23 cellular contexts compared by ENCODE assay signal in genomic region chr7:102393467-102393866, GRCh38. TPM values are rescaled to one million over a fixed set of nuclear protein-coding genes. Genes with fewer than 3 reads are reported as not detected.
DNase-seq lines count a peak whose midpoint lies in the region; ATAC-seq, FAIRE-seq and TF ChIP-seq lines count a peak whose summit lies in the region.
"Had no signal": no experiment of that assay in that cellular context is flagged by ENCODE, and none has a peak within 500 bp of the region (broad histone marks: within the 10 kb centered on the region; RNA-seq: fewer than 3 reads in every experiment).

No MANE protein-coding gene starts in this region.

- H3K27me3 Mint-ChIP-seq in astrocyte (ENCODE audit: low read depth, unreplicated experiment) = no peaks in the 10 kb centered on the region
- H3K27me3 Mint-ChIP-seq: activated CD4-positive, alpha-beta memory T cell treated with anti-CD3 and anti-CD28 coated beads, Interleukin-2, amount 10 ng/mL, durations not matched to agents 7 days and 5 days; naive thymus-derived CD8-positive, alpha-beta T cell; T-helper 17 cell had no signal

- H3K9me3 Mint-ChIP-seq in astrocyte (ENCODE audit: unreplicated experiment) = no peaks in the 10 kb centered on the region
- H3K9me3 Mint-ChIP-seq: activated CD4-positive, alpha-beta memory T cell treated with anti-CD3 and anti-CD28 coated beads, Interleukin-2, amount 10 ng/mL, durations not matched to agents 7 days and 5 days; activated T-cell treated with anti-CD3 and anti-CD28 coated beads, Interleukin-2, amount 50 U/mL, for 4 hours; naive thymus-derived CD8-positive, alpha-beta T cell had no signal

- H3K4me3 Mint-ChIP-seq in astrocyte (ENCODE audit: unreplicated experiment) = no peak overlapping the region
- H3K4me3 Mint-ChIP-seq: activated CD4-positive, alpha-beta memory T cell treated with anti-CD3 and anti-CD28 coated beads, Interleukin-2, amount 10 ng/mL, durations not matched to agents 7 days and 5 days; activated T-cell treated with anti-CD3 and anti-CD28 coated beads, Interleukin-2, amount 50 U/mL, for 4 hours; T-helper 17 cell had no signal

- H4K20me1 ChIP-seq in astrocyte (ENCODE audit: insufficient read depth, low read length) = peaks cover 13% of the 10 kb centered on the region

- DNase-seq in HS-27A (ENCODE audit: low read depth) = peak; percentile 84
- peak; percentile 59 for DNase-seq in astrocyte (ENCODE audit: low read depth)
- peak; percentile 37 for DNase-seq in mucosa of gallbladder (ENCODE audit: low spot score)
- no peak for DNase-seq in GM12891 (ENCODE audit: insufficient read length, low spot score)
- no peak for DNase-seq in DMS53 (lab: John Stamatoyannopoulos, UW)
- no peak for DNase-seq in iPS-NIHi11 (ENCODE audit: low spot score)
- DNase-seq: activated CD4-positive, alpha-beta memory T cell treated with anti-CD3 and anti-CD28 coated beads, Interleukin-2, amount 10 ng/mL, durations not matched to agents 7 days and 5 days; activated naive CD4-positive, alpha-beta T cell treated with anti-CD3 and anti-CD28 coated beads, Interleukin-2, amount 50 U/mL, for 16 hours; activated T-cell treated with anti-CD3 and anti-CD28 coated beads, Interleukin-2, amount 50 U/mL, for 4 hours; head of caudate nucleus; naive thymus-derived CD8-positive, alpha-beta T cell; NCI-H2171 treated with DMSO at 0.1 percent for 48 hours; NCI-H69; SHP77; T-helper 17 cell had no signal

- no peaks in the 10 kb centered on the region for H3K9me3 ChIP-seq in astrocyte (ENCODE audit: insufficient read depth, low read depth, low read length)
- H3K9me3 ChIP-seq: suprapubic skin had no signal

- FAIRE-seq in astrocyte (lab: Jason Lieb, UNC) (no peak), GM12891 (lab: Jason Lieb, UNC) (no peak)
- FAIRE-seq: colon, endometrium had no signal

- no peak for ATAC-seq in GM19328 (IDR thresholded peaks at IDR 0.05; ENCODE audit: unreplicated experiment)
- ATAC-seq: activated T-cell treated with anti-CD3 and anti-CD28 coated beads, Interleukin-2, amount 50 U/mL, for 4 hours; naive thymus-derived CD8-positive, alpha-beta T cell; T-helper 17 cell had no signal

- no peak for TF ChIP-seq POLR2A in GM12891 (IDR thresholded peaks at IDR 0.05; ENCODE audit: low read depth, low read length)

- H3K27ac Mint-ChIP-seq in astrocyte (ENCODE audit: unreplicated experiment) = peak overlapping the region; percentile 87
- H3K27ac Mint-ChIP-seq: activated CD4-positive, alpha-beta memory T cell treated with anti-CD3 and anti-CD28 coated beads, Interleukin-2, amount 10 ng/mL, durations not matched to agents 7 days and 5 days; T-helper 17 cell had no signal

- no peak for TF ChIP-seq CTCF in astrocyte (IDR thresholded peaks at IDR 0.05; ENCODE audit: insufficient read depth, low read depth, low read length)

- H3K9ac ChIP-seq in astrocyte (ENCODE audit: low read length) = peak overlapping the region; percentile 33

- peaks cover 8% of the 10 kb centered on the region for H3K36me3 ChIP-seq in astrocyte (ENCODE audit: insufficient read depth, low read length)

- H3K27me3 ChIP-seq in astrocyte (ENCODE audit: insufficient read depth, low read length) = no peaks in the 10 kb centered on the region
- H3K27me3 ChIP-seq: suprapubic skin had no signal

- peak overlapping the region; percentile 56 for H3K27ac ChIP-seq in astrocyte (ENCODE audit: low read depth, low read length)
- H3K27ac ChIP-seq: suprapubic skin had no signal

- no peak overlapping the region for H2AFZ ChIP-seq in astrocyte (ENCODE audit: low read depth, low read length)

- H3K36me3 Mint-ChIP-seq in astrocyte (ENCODE audit: low read depth, unreplicated experiment) = peaks cover 7% of the 10 kb centered on the region

- H3K4me3 ChIP-seq in astrocyte (ENCODE audit: insufficient read depth, low read depth, low read length) = no peak overlapping the region
- H3K4me3 ChIP-seq: lung, suprapubic skin had no signal

- H3K4me2 ChIP-seq in astrocyte (ENCODE audit: low read length) = peak overlapping the region; percentile 3

- H3K4me1 Mint-ChIP-seq in astrocyte (ENCODE audit: low read depth, unreplicated experiment) = peaks cover 18% of the 10 kb centered on the region

- peaks cover 19% of the 10 kb centered on the region for H3K4me1 ChIP-seq in astrocyte (ENCODE audit: insufficient read depth, low read length)

- H3K79me2 ChIP-seq in astrocyte (ENCODE audit: insufficient read depth, low read length) = peaks cover 16% of the 10 kb centered on the region

TF ChIP-seq in GM12891, 5 proteins besides CTCF, POLR2A, EP300 and RAD21:
- no peak for TF ChIP-seq POU2F2 (IDR thresholded peaks at IDR 0.05; ENCODE audit: low read depth, low read length)
- no peak for TF ChIP-seq TAF1 (IDR thresholded peaks at IDR 0.05; ENCODE audit: low read depth, low read length)
- TF ChIP-seq SPI1 (IDR thresholded peaks at IDR 0.05; ENCODE audit: low read depth, low read length) = no peak
- no peak for TF ChIP-seq PAX5 (IDR thresholded peaks at IDR 0.05; ENCODE audit: insufficient read depth, low read length, severe bottlenecking)
- no peak for TF ChIP-seq POLR2AphosphoS5 (IDR thresholded peaks at IDR 0.05; ENCODE audit: low read depth, low read length)

RNA-seq across cellular contexts. Expression of gene PRKRIP1, which starts 2.7 kb away (rescaled TPM):
- total RNA-seq in astrocyte (35.1 and 37.3 TPM in 2 replicates), mucosa of gallbladder (22.6 TPM)
- polyA plus RNA-seq in GM12891 (2012; ENCODE audit: low read depth, missing spikeins) = 28.3 TPM

RNA-seq across cellular contexts. Expression of gene SPDYE6, which starts 37.2 kb away (rescaled TPM):
- total RNA-seq in astrocyte (not detected in 2 replicates), mucosa of gallbladder (not detected)
- 1.0 TPM for polyA plus RNA-seq in GM12891 (2012; ENCODE audit: low read depth, missing spikeins)
- total RNA-seq: activated T-cell treated with anti-CD3 and anti-CD28 coated beads, Interleukin-2, amount 50 U/mL, for 4 hours; G401; H4; lung; naive thymus-derived CD8-positive, alpha-beta T cell; posterior vena cava; suprapubic skin; T-helper 17 cell had no signal

RNA-seq across cellular contexts. Expression of gene ORAI2, which starts 39.9 kb away (rescaled TPM):
- 57.6 and 64.4 TPM in 2 replicates for total RNA-seq in astrocyte
- 27.1 TPM for total RNA-seq in mucosa of gallbladder
- 27.6 TPM for polyA plus RNA-seq in GM12891 (2012; ENCODE audit: low read depth, missing spikeins)

Comparison
In these comparisons a context has a peak if more than half of its experiments do, and no peak if none do; other contexts are left out.
1. DNase-seq: peak in HS-27A (single experiment), astrocyte (single experiment) and mucosa of gallbladder (single experiment); none in GM12891 (single experiment), DMS53 (single experiment) and iPS-NIHi11 (single experiment).